8 cellular contexts compared by ENCODE assay signal in genomic region chr5:110726249-110727024, GRCh38.
A peak's percentile ranks its signal among the peaks of the same experiment; 100 is the strongest.
DNase-seq lines count a peak whose midpoint lies in the region; ATAC-seq lines count a peak whose summit lies in the region.

TMEM232 (minus strand) TSS chr5:110726671; CDS start chr5:110667352, 59,319 bp downstream.

- H3K36me3 ChIP-seq in endocrine pancreas (ENCODE audit: control insufficient read depth, insufficient read depth, low read length), result no peaks in the 10 kb centered on the region

- H3K4me1 ChIP-seq in endocrine pancreas (ENCODE audit: control insufficient read depth, insufficient read depth, low read length), result no peaks in the 10 kb centered on the region

- H3K27me3 ChIP-seq in endocrine pancreas (ENCODE audit: control insufficient read depth, insufficient read depth, low read length), result no peaks in the 10 kb centered on the region

- ATAC-seq in GM18858 (IDR thresholded peaks at IDR 0.05; ENCODE audit: unreplicated experiment), result peak; percentile 100
- peak; percentile 100 for ATAC-seq in HG03095 (IDR thresholded peaks at IDR 0.05; ENCODE audit: unreplicated experiment)

- DNase-seq in NCI-H510A treated with DMSO at 0.1 percent for 48 hours (lab: John Stamatoyannopoulos, UW) (peak; percentile 59), medulla oblongata (ENCODE audit: extremely low spot score) (peak; percentile 94), NCI-H1092 treated with DMSO at 0.1 percent for 48 hours (lab: John Stamatoyannopoulos, UW) (no peak)
- peak; percentile 42 for DNase-seq in activated CD8-positive, alpha-beta memory T cell treated with anti-CD3 and anti-CD28 coated beads, Interleukin-2, amount 50 U/mL, for 1 hour (ENCODE audit: extremely low read depth)
- DNase-seq in stimulated activated CD4-positive, alpha-beta T cell treated with anti-CD3 and anti-CD28 coated beads, TNF-alpha, amount 100 ng/mL, for 24 hours (ENCODE audit: low read depth in 3 of 3), result peak; percentile 50 to 63 (median 63)

- H3K4me3 ChIP-seq in endocrine pancreas (ENCODE audit: control insufficient read depth, insufficient read depth, low read length), result peak within 1 kb of the TSS; percentile 94

- no peaks in the 10 kb centered on the region for H3K9me3 ChIP-seq in endocrine pancreas (ENCODE audit: control insufficient read depth, low read length)

- H3K9ac ChIP-seq in endocrine pancreas (ENCODE audit: control insufficient read depth, insufficient read depth, low read length), result peak within 1 kb of the TSS; percentile 45
